ENCODE assay signal across 22 cellular contexts in genomic region chr3:182570934-182571594, GRCh38.
"Had no signal": no experiment of that assay in that cellular context is flagged by ENCODE, and none has a peak within 500 bp of the region (broad histone marks: within the 10 kb centered on the region; RNA-seq: fewer than 3 reads in every experiment).

No MANE protein-coding gene starts in this region.

- DNase-seq: KBM-7; MG63; NCI-H1092; NCI-H1105 treated with DMSO at 0.1 percent for 48 hours; NCI-H1417 treated with DMSO at 0.1 percent for 48 hours; NCI-H146; NCI-H1694 treated with DMSO at 0.1 percent for 48 hours; NCI-H1930; NCI-H2081; NCI-H2107; NCI-H226; NCI-H446; NCI-H510A; NCI-H524 treated with DMSO at 0.1 percent for 48 hours; NCI-H69; NCI-H774; NK-92 treated with Interleukin-12 subunit alpha and Interleukin-12 subunit beta, amount 100 ng/mL, for 24 hours; PC-3; SHP77; SW 1271 had no signal

- H3K27me3 ChIP-seq: MG63 had no signal

- H3K36me3 ChIP-seq: MG63 had no signal

- H3K4me3 ChIP-seq: MG63 had no signal

- ATAC-seq: Panc1, PC-3 had no signal

- H3K27ac ChIP-seq: RWPE1 had no signal
